Comparison of ENCODE assay signal across 27 cellular contexts in genomic region chr16:67387479-67388079, GRCh38. TPM values are rescaled to one million over a fixed set of nuclear protein-coding genes. Genes with fewer than 3 reads are reported as not detected.
"Had no signal": no experiment of that assay in that cellular context is flagged by ENCODE, and none has a peak within 500 bp of the region (broad histone marks: within the 10 kb centered on the region; RNA-seq: fewer than 3 reads in every experiment).

No MANE protein-coding gene starts in this region.

- H3K9me3 ChIP-seq: ascending aorta, Peyer's patch, SJSA1 had no signal

- H3K4me1 ChIP-seq: ascending aorta, SJSA1 had no signal

- H3K9me3 Mint-ChIP-seq: activated B cell treated with CpG ODN at 0.5 μM for 24 hours; activated CD8-positive, alpha-beta T cell treated with anti-CD3 and anti-CD28 coated beads for 36 hours; activated naive CD4-positive, alpha-beta T cell treated with anti-CD3 and anti-CD28 coated beads, Interleukin-2, amount 50 U/mL, for 72 hours; activated naive CD8-positive, alpha-beta T cell treated with anti-CD3 and anti-CD28 coated beads, Interleukin-2, amount 50 U/mL, for 24 hours; activated T-cell treated with anti-CD3 and anti-CD28 coated beads, Interleukin-2, amount 50 U/mL, for 4 hours; T-helper 1 cell treated with Interleukin-12 subunit alpha and Interleukin-12 subunit beta and Interleukin-4 antibody, amounts not matched to agents 30 μg/mL and 1 μg/mL, for 36 hours had no signal

- ATAC-seq: activated CD4-positive, alpha-beta T cell treated with anti-CD3 and anti-CD28 coated beads for 36 hours; activated CD8-positive, alpha-beta T cell treated with anti-CD3 and anti-CD28 coated beads for 36 hours; activated naive CD4-positive, alpha-beta T cell treated with anti-CD3 and anti-CD28 coated beads, Interleukin-2, amount 50 U/mL, for 72 hours; activated naive CD8-positive, alpha-beta T cell treated with anti-CD3 and anti-CD28 coated beads, Interleukin-2, amount 50 U/mL, for 24 hours; activated T-cell treated with anti-CD3 and anti-CD28 coated beads, Interleukin-2, amount 50 U/mL, for 4 hours; K562; SK-N-SH treated with all-trans-retinoic acid at 6 μM for 48 hours had no signal

- DNase-seq: activated B cell treated with CpG ODN at 0.5 μM for 24 hours; activated CD4-positive, alpha-beta T cell treated with anti-CD3 and anti-CD28 coated beads for 36 hours; activated CD4-positive, alpha-beta T cell treated with anti-CD3 and anti-CD28 coated beads, Interleukin-2, amount 50 U/mL, for 1 hour; activated CD8-positive, alpha-beta T cell treated with anti-CD3 and anti-CD28 coated beads for 36 hours; activated effector memory CD4-positive, alpha-beta T cell treated with anti-CD3 and anti-CD28 coated beads, Interleukin-2, amount 50 U/mL, for 16 hours; activated naive CD4-positive, alpha-beta T cell treated with Interleukin-2 at 50 U/mL for 16 hours; activated naive CD8-positive, alpha-beta T cell treated with anti-CD3 and anti-CD28 coated beads, Interleukin-2, amount 50 U/mL, for 24 hours; activated T-cell treated with anti-CD3 and anti-CD28 coated beads, Interleukin-2, amount 50 U/mL, for 4 hours; amniotic stem cell; cerebellar nuclear complex; Karpas-422; NCI-H1105 treated with DMSO at 0.1 percent for 48 hours; NCI-H1436 treated with DMSO at 0.1 percent for 48 hours; NCI-H187; NCI-H2081; NCI-H510A treated with DMSO at 0.1 percent for 48 hours; SHP77 had no signal

- H3K36me3 Mint-ChIP-seq: activated naive CD4-positive, alpha-beta T cell treated with anti-CD3 and anti-CD28 coated beads, Interleukin-2, amount 50 U/mL, for 72 hours; brain had no signal

- H3K36me3 ChIP-seq: ascending aorta, cardiac muscle cell, Peyer's patch, SJSA1 had no signal

- H3K27me3 ChIP-seq: ascending aorta, Peyer's patch had no signal

- H3K27ac Mint-ChIP-seq: activated B cell treated with CpG ODN at 0.5 μM for 24 hours; activated CD4-positive, alpha-beta T cell treated with anti-CD3 and anti-CD28 coated beads for 36 hours; activated CD8-positive, alpha-beta T cell treated with anti-CD3 and anti-CD28 coated beads for 36 hours; activated naive CD4-positive, alpha-beta T cell treated with anti-CD3 and anti-CD28 coated beads, Interleukin-2, amount 50 U/mL, for 72 hours; activated naive CD8-positive, alpha-beta T cell treated with anti-CD3 and anti-CD28 coated beads, Interleukin-2, amount 50 U/mL, for 24 hours; T-helper 1 cell treated with Interleukin-12 subunit alpha and Interleukin-12 subunit beta and Interleukin-4 antibody, amounts not matched to agents 30 μg/mL and 1 μg/mL, for 36 hours had no signal

- H3K27ac ChIP-seq: ascending aorta, cardiac muscle cell, Peyer's patch, RWPE1, SJSA1 had no signal

- H3K4me3 ChIP-seq: ascending aorta, cardiac muscle cell, K562, Peyer's patch, SJSA1 had no signal

- H3K4me3 Mint-ChIP-seq: activated B cell treated with CpG ODN at 0.5 μM for 24 hours; activated CD4-positive, alpha-beta T cell treated with anti-CD3 and anti-CD28 coated beads for 36 hours; activated CD8-positive, alpha-beta T cell treated with anti-CD3 and anti-CD28 coated beads for 36 hours; activated naive CD8-positive, alpha-beta T cell treated with anti-CD3 and anti-CD28 coated beads, Interleukin-2, amount 50 U/mL, for 24 hours; activated T-cell treated with anti-CD3 and anti-CD28 coated beads, Interleukin-2, amount 50 U/mL, for 4 hours; brain; T-helper 1 cell treated with Interleukin-12 subunit alpha and Interleukin-12 subunit beta and Interleukin-4 antibody, amounts not matched to agents 30 μg/mL and 1 μg/mL, for 36 hours had no signal

RNA-seq across cellular contexts. Expression of gene TPPP3, which starts 5.7 kb away (rescaled TPM):
- total RNA-seq: activated B cell treated with CpG ODN at 0.5 μM for 24 hours; activated CD4-positive, alpha-beta T cell treated with anti-CD3 and anti-CD28 coated beads for 36 hours; activated CD8-positive, alpha-beta T cell treated with anti-CD3 and anti-CD28 coated beads for 36 hours; activated naive CD4-positive, alpha-beta T cell treated with anti-CD3 and anti-CD28 coated beads, Interleukin-2, amount 50 U/mL, for 72 hours; SJSA1 had no signal

RNA-seq across cellular contexts. Expression of gene HSD11B2, which starts 43.3 kb away (rescaled TPM):
- total RNA-seq: SJSA1 had no signal
